8 cellular contexts compared by ENCODE assay signal in genomic region chr2:73202156-73203054, GRCh38. TPM values are rescaled to one million over a fixed set of nuclear protein-coding genes. Genes with fewer than 3 reads are reported as not detected.
DNase-seq lines count a peak whose midpoint lies in the region; ATAC-seq, FAIRE-seq and TF ChIP-seq lines count a peak whose summit lies in the region.

TSS of gene NOTO (plus strand) at chr2:73202574. CDS start at chr2:73202667, 93 bp downstream.

- CTCF ChIA-PET in HepG2 (lab: Yijun Ruan, JAX; ENCODE audit: low intra/inter-chr PET ratio, low total read pairs) (no interaction called here), RWPE1 (lab: Yijun Ruan, JAX) (interaction anchor here (2.2 to 2.6 kb wide), 2 partner anchors 10 to 25 kb away, joined by 7 to 14 read pairs; no protein-coding TSS in a partner anchor)

- in situ Hi-C loops in astrocyte of the cerebellum (cut with HindIII; ENCODE audit: low sequenced_read_pairs) (no loop called here), HepG2 (cut with HindIII; ENCODE audit: extremely low pct_ligation_motif_present, low pct_unique_long_range_greater_than_20kb) (no loop called here)

- no peak within 1 kb of the TSS for H2AFZ ChIP-seq in HepG2 (ENCODE audit: low read length)

- H3K36me3 ChIP-seq in HepG2 (replicated peaks in 1 of 2; ENCODE audit: control insufficient read depth in 1 of 2, insufficient read depth in 2 of 2, low read length in 2 of 2) (no peaks in the 10 kb centered on the region), kidney (ENCODE audit: control insufficient read depth in 1 of 2, insufficient read depth in 2 of 2, low read length in 2 of 2) (no peaks in the 10 kb centered on the region)

- H3K4me3 Mint-ChIP-seq in type B pancreatic cell = peak within 1 kb of the TSS; percentile 71

- BruUV-seq in HepG2 (replicated peaks; lab: Mats Ljungman, UMichigan) = no TSS peak

- no peak within 1 kb of the TSS for H3K27ac Mint-ChIP-seq in type B pancreatic cell

- TF ChIP-seq CTCF in astrocyte of the cerebellum (IDR thresholded peaks at IDR 0.05; ENCODE audit: low read depth, low read length, missing control alignments) (no peak), HepG2 (CRISPR knock-in tag; IDR thresholded peaks at IDR 0.05) (no peak), type B pancreatic cell (conservative IDR thresholded peaks at IDR 0.05) (no peak), RWPE1 (conservative IDR thresholded peaks at IDR 0.05; ENCODE audit: low read depth) (no peak), kidney (IDR thresholded peaks at IDR 0.05; ENCODE audit: borderline replicate concordance, extremely low read depth, insufficient read depth) (no peak)

- H3K4me2 ChIP-seq in HepG2 (ENCODE audit: low read depth, low read length) = no peak within 1 kb of the TSS

- H3K27me3 ChIP-seq in HepG2 (ENCODE audit: control insufficient read depth in 1 of 2, insufficient read depth in 2 of 2, low read length in 2 of 2) = peaks cover 0 to 8% of the 10 kb centered on the region in 2 experiments; a peak in 1 of 5 replicates

- no peak for TF ChIP-seq EP300 in HepG2 (IDR thresholded peaks at IDR 0.05; ENCODE audit: low read depth in 2 of 2, low read length in 2 of 2)
- TF ChIP-seq EP300 in HepG2 (CRISPR knock-in tag; IDR thresholded peaks at IDR 0.05; ENCODE audit: borderline replicate concordance) = no peak

- peaks cover 83% of the 10 kb centered on the region for H3K27me3 Mint-ChIP-seq in type B pancreatic cell

- no peak for TF ChIP-seq RAD21 in HepG2 (CRISPR knock-in tag; IDR thresholded peaks at IDR 0.05)

- peaks cover 5% of the 10 kb centered on the region for H3K4me1 Mint-ChIP-seq in type B pancreatic cell (ENCODE audit: unreplicated experiment)

- no peaks in the 10 kb centered on the region for H3K79me2 ChIP-seq in HepG2 (ENCODE audit: insufficient read depth, low read length)

- H3K36me3 Mint-ChIP-seq in type B pancreatic cell = peaks cover 5% of the 10 kb centered on the region

- H3K9ac ChIP-seq in HepG2 (ENCODE audit: insufficient read depth, low read depth, low read length) (no peak within 1 kb of the TSS), kidney (ENCODE audit: low read length in 2 of 2) (no peak within 1 kb of the TSS)

- intact Hi-C loops in HepG2 (cut with micrococcal nuclease; ENCODE audit: unreplicated experiment) (no loop called here), kidney (cut with DNase I) (no loop called here)

- H3K4me1 ChIP-seq in HepG2 (ENCODE audit: insufficient read depth, low read length) = peaks cover 40% of the 10 kb centered on the region
- peaks cover 0 to 2% of the 10 kb centered on the region in 2 donors for H3K4me1 ChIP-seq in kidney (ENCODE audit: control insufficient read depth in 1 of 2, insufficient read depth in 1 of 2, low read depth in 1 of 2, low read length in 2 of 2)

- no peaks in the 10 kb centered on the region for H4K20me1 ChIP-seq in HepG2 (ENCODE audit: insufficient read depth, low read length)

- peak; percentile 23 for DNase-seq in activated T-cell treated with anti-CD3 and anti-CD28 coated beads, Interleukin-2, amount 50 U/mL, for 1 hour
- DNase-seq in activated T-cell treated with anti-CD3 and anti-CD28 coated beads for 4 hours (no peak), astrocyte of the cerebellum (ENCODE audit: low read depth) (no peak), HepG2 (ENCODE audit: low spot score) (no peak), type B pancreatic cell (ENCODE audit: extremely low spot score, unreplicated experiment) (no peak), GM19238 (ENCODE audit: insufficient read length, low spot score) (no peak), RWPE1 (ENCODE audit: low spot score) (no peak), kidney (no peak)

- 78% methylated on average over 86 of the region's 87 CpGs for WGBS in HepG2 (ENCODE audit: low lambda C conversion rate)

- H3K4me3 ChIP-seq in astrocyte of the cerebellum (ENCODE audit: low read depth, low read length) (peak within 1 kb of the TSS; percentile 18), HepG2 (replicated peaks in 1 of 3; ENCODE audit: insufficient read depth in 1 of 3, low read depth in 2 of 3, low read length in 3 of 3) (no peak within 1 kb of the TSS), kidney (ENCODE audit: low read length in 2 of 2) (no peak within 1 kb of the TSS)

- no peak; the same call in 2 of the 3 replicates for ATAC-seq in HepG2

- H3K9me3 ChIP-seq in HepG2 (ENCODE audit: low read length) = no peaks in the 10 kb centered on the region
- no peaks in the 10 kb centered on the region for H3K9me3 ChIP-seq in kidney (ENCODE audit: control insufficient read depth in 1 of 2, low read length in 2 of 2)

- H3K9me3 Mint-ChIP-seq in type B pancreatic cell = no peaks in the 10 kb centered on the region

- no peak for TF ChIP-seq POLR2A in HepG2 (IDR thresholded peaks at IDR 0.05; ENCODE audit: insufficient read depth in 1 of 2, low read depth in 2 of 2, low read length in 2 of 2)

- no peak for FAIRE-seq in HepG2 (lab: Jason Lieb, UNC)
- FAIRE-seq in kidney (lab: Jason Lieb, UNC) = no peak

- H3K27ac ChIP-seq in HepG2 (ENCODE audit: extremely low read length, insufficient read depth, low read length) (no peak within 1 kb of the TSS), RWPE1 (no peak within 1 kb of the TSS), kidney (ENCODE audit: low read depth in 2 of 2, low read length in 2 of 2) (no peak within 1 kb of the TSS)

- POLR2A ChIA-PET in HepG2 (lab: Yijun Ruan, JAX) = no interaction called here
- POLR2A ChIA-PET in RWPE1 (lab: Yijun Ruan, JAX; ENCODE audit: low non-redundant PET) = no interaction called here

TF ChIP-seq in HepG2, 621 proteins besides CTCF, POLR2A, EP300 and RAD21:
- no peak for TF ChIP-seq TSC22D2 (CRISPR knock-in tag; IDR thresholded peaks at IDR 0.05; ENCODE audit: borderline replicate concordance)
- peak; percentile 40; the same call in 1 of the 2 replicates for TF ChIP-seq RXRB (CRISPR knock-in tag; IDR thresholded peaks at IDR 0.05; ENCODE audit: borderline replicate concordance)
- no peak for TF ChIP-seq ZFP41 (CRISPR knock-in tag; IDR thresholded peaks at IDR 0.05; ENCODE audit: borderline replicate concordance)
- TF ChIP-seq MEIS1 (CRISPR knock-in tag; IDR thresholded peaks at IDR 0.05; ENCODE audit: borderline replicate concordance) = no peak
- TF ChIP-seq THRA (CRISPR knock-in tag; IDR thresholded peaks at IDR 0.05; ENCODE audit: borderline replicate concordance) = peak; percentile 75; the same call in 1 of the 2 replicates
- TF ChIP-seq RXRA (CRISPR knock-in tag; IDR thresholded peaks at IDR 0.05) = 0 out of 2 replicates have a peak, but pooled peaks have one; percentile 49
- TF ChIP-seq ZNF263 (CRISPR knock-in tag; IDR thresholded peaks at IDR 0.05) = peak; percentile 60; the same call in 1 of the 2 replicates
- TF ChIP-seq EZH2 (conservative IDR thresholded peaks at IDR 0.05; ENCODE audit: low read depth, low read length) = no peak

RNA-seq across cellular contexts. Expression of gene NOTO, which starts in this region (rescaled TPM):
- not detected in 2 replicates for total RNA-seq in HepG2 (2016; rRNA removed; fragmentation: Illumina TruSeq; extraction: Trizol)
- not detected in 2 replicates for total RNA-seq in HepG2 (2016; cell fraction: cytosol; rRNA removed; fragmentation: Illumina TruSeq; extraction: Trizol; ENCODE audit: low read depth)
- not detected in 2 replicates for total RNA-seq in HepG2 (2016; cell fraction: insoluble cytoplasmic fraction; rRNA removed; fragmentation: Illumina TruSeq; extraction: Trizol)
- not detected in 2 replicates for total RNA-seq in HepG2 (2016; cell fraction: membrane; rRNA removed; fragmentation: Illumina TruSeq; extraction: Trizol)
- not detected in 2 replicates for total RNA-seq in HepG2 (2016; cell fraction: nucleus; rRNA removed; fragmentation: Illumina TruSeq; extraction: Trizol)
- not detected in 2 replicates for polyA plus RNA-seq in HepG2 (2011; rRNA removed)
- not detected in 2 replicates for polyA plus RNA-seq in HepG2 (2011; cell fraction: cytosol; rRNA removed)
- polyA plus RNA-seq in HepG2 (2011; cell fraction: nucleus; rRNA removed) = not detected in 2 replicates
- not detected in 2 replicates for polyA plus RNA-seq in HepG2 (2012)
- polyA plus RNA-seq in HepG2 (2016; cell fraction: cytosol; fragmentation: Illumina TruSeq; extraction: Trizol; ENCODE audit: low read depth) = not detected in 2 replicates
- not detected in 2 replicates for polyA plus RNA-seq in HepG2 (2016; cell fraction: insoluble cytoplasmic fraction; fragmentation: Illumina TruSeq; extraction: Trizol; ENCODE audit: low read depth)
- not detected in 2 replicates for polyA plus RNA-seq in HepG2 (2016; cell fraction: membrane; fragmentation: Illumina TruSeq; extraction: Trizol; ENCODE audit: low read depth)
- not detected in 2 replicates for polyA plus RNA-seq in HepG2 (2016; cell fraction: nucleus; fragmentation: Illumina TruSeq; extraction: Trizol; ENCODE audit: insufficient read depth, low read depth)
- polyA minus RNA-seq in HepG2 (2011; rRNA and poly(A)+ RNA removed; ENCODE audit: low replicate concordance) = not detected in 2 replicates
- not detected in 2 replicates for polyA minus RNA-seq in HepG2 (2011; cell fraction: cytosol; rRNA and poly(A)+ RNA removed)
- not detected in 2 replicates for polyA minus RNA-seq in HepG2 (2011; cell fraction: nucleus; rRNA and poly(A)+ RNA removed)
- total RNA-seq in type B pancreatic cell (ENCODE audit: low replicate concordance) = not detected in 2 replicates
- total RNA-seq in kidney = not detected
- not detected for polyA plus RNA-seq in kidney (ENCODE audit: insufficient read depth, low read depth, low replicate concordance)
